Comparison of ENCODE assay signal across 8 cellular contexts in the genomic region with DNA sequence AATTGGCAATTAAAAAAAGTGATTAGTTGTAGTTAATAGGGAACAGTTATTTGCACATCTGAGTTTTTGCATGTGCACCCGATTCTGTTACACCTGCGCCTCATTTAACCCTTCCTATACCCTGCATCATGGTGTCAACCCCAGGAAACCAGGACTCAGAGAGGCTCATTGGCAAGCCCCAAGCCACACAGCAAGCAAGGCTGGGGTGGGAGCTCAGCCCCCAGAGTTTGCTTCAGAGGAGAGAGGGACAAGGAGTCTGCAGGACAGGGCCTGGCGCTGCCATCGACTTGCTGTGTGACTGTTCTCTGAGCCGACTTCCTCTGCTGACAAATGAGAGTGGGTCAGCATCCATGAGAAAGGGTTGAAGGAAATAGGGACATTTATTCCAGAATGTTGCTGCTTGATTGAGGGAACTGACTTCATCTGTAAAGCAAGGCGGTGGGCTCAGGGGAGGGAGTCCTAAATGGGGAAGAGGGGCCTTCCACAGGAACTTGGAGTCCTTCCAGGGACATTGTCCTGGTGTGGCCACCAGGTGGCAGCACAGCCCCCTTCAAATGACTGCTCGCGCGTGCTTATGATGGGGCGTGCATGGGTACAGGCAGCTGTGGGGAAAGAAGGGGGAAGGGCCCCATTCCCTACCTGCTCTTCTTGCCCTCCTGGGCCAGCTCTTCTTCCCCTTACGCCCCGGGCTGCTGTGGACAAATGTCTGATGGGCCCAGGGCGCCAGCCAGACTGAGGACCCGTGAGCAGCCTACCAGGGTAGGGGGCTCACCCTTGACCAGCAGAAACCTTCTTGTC. TPM values are rescaled to one million over a fixed set of nuclear protein-coding genes. Genes with fewer than 3 reads are reported as not detected.
DNase-seq lines count a peak whose midpoint lies in the region; ATAC-seq, FAIRE-seq and TF ChIP-seq lines count a peak whose summit lies in the region.

No MANE protein-coding gene starts in this region.

- TF ChIP-seq EP300 in A549 (IDR thresholded peaks at IDR 0.05) = no peak

- no peaks in the 10 kb centered on the region for H3F3A ChIP-seq in GM23338 (replicated peaks; ENCODE audit: low read depth)

- no peaks in the 10 kb centered on the region for H3K9me2 ChIP-seq in GM23338 (ENCODE audit: insufficient read depth)

- no peak overlapping the region for H3K4me3 ChIP-seq in A549
- H3K4me3 ChIP-seq in GM23338 = 0 out of 2 replicates have a peak overlapping the region, but pooled peaks have one; percentile 38

- TF ChIP-seq RAD21 in A549 (conservative IDR thresholded peaks at IDR 0.05 in 1 of 2, IDR thresholded peaks at IDR 0.05 in 1 of 2) = peak; percentile 88 to 91

- H3K27me3 Mint-ChIP-seq in GM23338 (ENCODE audit: insufficient read depth, low read depth, poor library complexity) = peaks cover 19% of the 10 kb centered on the region
- H3K27me3 Mint-ChIP-seq in activated CD4-positive, alpha-beta T cell treated with anti-CD3 and anti-CD28 coated beads for 36 hours = no peaks in the 10 kb centered on the region

- ATAC-seq in A549 = peak; percentile 55 to 75; a peak in 5 of 6 replicates
- peak; percentile 66 for ATAC-seq in GM23338
- peak; percentile 79 for ATAC-seq in activated CD4-positive, alpha-beta T cell treated with anti-CD3 and anti-CD28 coated beads for 36 hours
- ATAC-seq in left lobe of liver = peak; percentile 82
- no peak for ATAC-seq in HG03196 (IDR thresholded peaks at IDR 0.05; ENCODE audit: unreplicated experiment)

- H2AFZ ChIP-seq in GM23338 = peak overlapping the region; percentile 91

- no peak for TF ChIP-seq POLR2A in A549 (IDR thresholded peaks at IDR 0.05; ENCODE audit: low read length)

- CTCF ChIA-PET in A549 (lab: Yijun Ruan, JAX) = interaction anchor here (0.5 to 18.2 kb wide), 95 partner anchors 9 to 1084 kb away, joined by 3 to 365 read pairs (median 5); a partner anchor contains a TSS
- CTCF ChIA-PET in activated CD4-positive, alpha-beta T cell treated with anti-CD3 and anti-CD28 coated beads for 36 hours (lab: Charles Lee) = interaction anchor here (0.5 to 3.4 kb wide), 19 partner anchors 9 to 1052 kb away, joined by 3 to 58 read pairs (median 3); a partner anchor contains a TSS

- H3K4me2 ChIP-seq in A549 (peak overlapping the region; percentile 26; the same call in 1 of the 3 replicates), GM23338 (peak overlapping the region; percentile 65)

- H4K20me1 ChIP-seq in GM23338 (replicated peaks; ENCODE audit: insufficient read depth) = no peaks in the 10 kb centered on the region

- peak; percentile 96 for TF ChIP-seq CTCF in A549 (IDR thresholded peaks at IDR 0.05)
- peak; percentile 86 to 93 for TF ChIP-seq CTCF in GM23338 (conservative IDR thresholded peaks at IDR 0.05; ENCODE audit: low read depth in 2 of 2)

- no peaks in the 10 kb centered on the region for H3K36me3 Mint-ChIP-seq in GM23338 (ENCODE audit: low read depth)
- no peaks in the 10 kb centered on the region for H3K36me3 Mint-ChIP-seq in activated CD4-positive, alpha-beta T cell treated with anti-CD3 and anti-CD28 coated beads for 36 hours (ENCODE audit: low read depth)

- H3K27ac ChIP-seq in A549 = peak overlapping the region in 1 of 2 experiments; percentile 52; a peak in 1 of 6 replicates
- no peak overlapping the region for H3K27ac ChIP-seq in GM23338 (ENCODE audit: low read depth)

- H3K79me2 ChIP-seq in GM23338 (replicated peaks; ENCODE audit: insufficient read depth) = no peaks in the 10 kb centered on the region

- WGBS in A549 (ENCODE audit: missing lambda C conversion rate) = 35% methylated on average over 14 of the region's 14 CpGs

- H3K9me3 Mint-ChIP-seq in GM23338 = peaks cover 9% of the 10 kb centered on the region; the same call in 2 of the 3 replicates
- H3K9me3 Mint-ChIP-seq in activated CD4-positive, alpha-beta T cell treated with anti-CD3 and anti-CD28 coated beads for 36 hours (ENCODE audit: low read depth) = peaks cover 6% of the 10 kb centered on the region

- H3K36me3 ChIP-seq in GM23338 (ENCODE audit: insufficient read depth) = no peaks in the 10 kb centered on the region

- POLR2A ChIA-PET in A549 (lab: Yijun Ruan, JAX) = interaction anchor here (2.3 kb wide), 1 partner anchor 142 kb away, joined by 16 read pairs; a partner anchor contains a TSS
- POLR2A ChIA-PET in activated CD4-positive, alpha-beta T cell treated with anti-CD3 and anti-CD28 coated beads for 36 hours (lab: Charles Lee) = no interaction called here

- DNase-seq in A549 (ENCODE audit: low read depth in 1 of 2, low spot score in 1 of 2) (peak; percentile 78 to 93), GM23338 (ENCODE audit: low spot score) (peak; percentile 92), NCI-H345 treated with DMSO at 0.1 percent for 48 hours (lab: John Stamatoyannopoulos, UW; ENCODE audit: unreplicated experiment) (peak; percentile 34), cerebellar cortex (ENCODE audit: low spot score) (peak; percentile 73), left lobe of liver (ENCODE audit: low spot score) (peak; percentile 68)
- peak; percentile 87 for DNase-seq in activated CD4-positive, alpha-beta T cell treated with anti-CD3 and anti-CD28 coated beads for 36 hours
- peak; percentile 33 to 66 (median 47) for DNase-seq in stimulated activated CD4-positive, alpha-beta T cell treated with anti-CD3 and anti-CD28 coated beads, TNF-alpha, amount 100 ng/mL, for 1 hour (ENCODE audit: low read depth in 3 of 3, low spot score in 1 of 3)

- H3K27me3 ChIP-seq in GM23338 (ENCODE audit: insufficient read depth) = no peaks in the 10 kb centered on the region

- peak; percentile 59 for FAIRE-seq in A549 (lab: Jason Lieb, UNC)

- intact Hi-C loops in activated CD4-positive, alpha-beta T cell treated with anti-CD3 and anti-CD28 coated beads for 36 hours (cut with DNase I, micrococcal nuclease) = loop anchor here (1.0 to 10.0 kb wide), 5 partner anchors 147 to 670 kb away; no protein-coding TSS in a partner anchor

- peaks cover 11% of the 10 kb centered on the region; the same call in 2 of the 3 replicates for H3K9me3 ChIP-seq in A549

- H3K4me1 Mint-ChIP-seq in GM23338 = peaks cover 11% of the 10 kb centered on the region
- no peaks in the 10 kb centered on the region for H3K4me1 Mint-ChIP-seq in activated CD4-positive, alpha-beta T cell treated with anti-CD3 and anti-CD28 coated beads for 36 hours

- no peak overlapping the region for H3K27ac Mint-ChIP-seq in GM23338
- H3K27ac Mint-ChIP-seq in activated CD4-positive, alpha-beta T cell treated with anti-CD3 and anti-CD28 coated beads for 36 hours = no peak overlapping the region

- peak overlapping the region; percentile 42; the same call in 1 of the 3 replicates for H3K4me3 Mint-ChIP-seq in GM23338
- no peak overlapping the region for H3K4me3 Mint-ChIP-seq in activated CD4-positive, alpha-beta T cell treated with anti-CD3 and anti-CD28 coated beads for 36 hours

- H3K4me1 ChIP-seq in A549 (no peaks in the 10 kb centered on the region), GM23338 (ENCODE audit: insufficient read depth) (peaks cover 5% of the 10 kb centered on the region; the same call in 1 of the 2 replicates)

TF ChIP-seq in A549, 52 proteins besides CTCF, POLR2A, EP300 and RAD21 (continues in another document):
- TF ChIP-seq ZNF302 (CRISPR knock-in tag; IDR thresholded peaks at IDR 0.05) = no peak
- TF ChIP-seq ZFP36 (IDR thresholded peaks at IDR 0.05; ENCODE audit: borderline replicate concordance, partially characterized antibody) = no peak
- TF ChIP-seq, protein P1, sequence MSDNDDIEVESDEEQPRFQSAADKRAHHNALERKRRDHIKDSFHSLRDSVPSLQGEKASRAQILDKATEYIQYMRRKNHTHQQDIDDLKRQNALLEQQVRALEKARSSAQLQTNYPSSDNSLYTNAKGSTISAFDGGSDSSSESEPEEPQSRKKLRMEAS (IDR thresholded peaks at IDR 0.05) = peak; percentile 74
- TF ChIP-seq NPAS2 (CRISPR knock-in tag; IDR thresholded peaks at IDR 0.05; ENCODE audit: borderline replicate concordance) = no peak
- TF ChIP-seq SMC3 (IDR thresholded peaks at IDR 0.05) = peak; percentile 93
- TF ChIP-seq FOSL2 (IDR thresholded peaks at IDR 0.05) = no peak
- TF ChIP-seq FOSL2 (CRISPR knock-in tag; IDR thresholded peaks at IDR 0.05) = peak; percentile 2; the same call in 1 of the 2 replicates
- no peak for TF ChIP-seq PHF8 (IDR thresholded peaks at IDR 0.05; ENCODE audit: borderline replicate concordance, low read depth)

TF ChIP-seq in GM23338, 12 proteins besides CTCF, POLR2A, EP300 and RAD21:
- TF ChIP-seq NANOG (IDR thresholded peaks at IDR 0.05; ENCODE audit: borderline replicate concordance) (no peak), CREB1 (CRISPR knock-in tag; IDR thresholded peaks at IDR 0.05; ENCODE audit: low read depth) (peak; percentile 67)

RNA-seq across cellular contexts. Expression of a gene that starts 51.6 kb away (rescaled TPM):
- polyA plus RNA-seq in A549 (2011; rRNA removed) = 5.3 and 6.5 TPM in 2 replicates
- polyA plus RNA-seq in A549 (2012; cell fraction: cytosol; rRNA removed) = 9.3 and 15.0 TPM in 2 replicates
- polyA plus RNA-seq in A549 (2012; cell fraction: nucleus; rRNA removed) = 12.2 and 16.4 TPM in 2 replicates
- polyA plus RNA-seq in A549 (2017; fragmentation: RNase III; extraction: RNeasy Plus Mini Kit Qiagen cat#74134 plus additional on column Dnase treatment) = 4.2 to 6.3 TPM (median 5.9 TPM) in 3 replicates
- polyA minus RNA-seq in A549 (2011; rRNA and poly(A)+ RNA removed) = 4.5 and 4.7 TPM in 2 replicates
- total RNA-seq in GM23338 (2014; rRNA removed; shearing (Covaris generic)) = 10.6 and 14.7 TPM in 2 replicates
- 6.0 and 6.1 TPM in 2 replicates for polyA plus RNA-seq in GM23338 (2016; fragmentation: Nextera tagmentation; extraction: Ambion mirVana)
- total RNA-seq in activated CD4-positive, alpha-beta T cell treated with anti-CD3 and anti-CD28 coated beads for 36 hours = 1 to 10 TPM; 4.3 to 5.4 TPM
- total RNA-seq in left lobe of liver = 1.6 TPM

Comparison
In these comparisons a context has a peak if more than half of its experiments do, and no peak if none do; other contexts are left out.
1. DNase-seq: peak in every context shown above with its lines; median percentile 92 in GM23338; 87 in activated CD4-positive, alpha-beta T cell treated with anti-CD3 and anti-CD28 coated beads for 36 hours; 86 in A549; 73 in cerebellar cortex; 68 in left lobe of liver; 47 in stimulated activated CD4-positive, alpha-beta T cell treated with anti-CD3 and anti-CD28 coated beads, TNF-alpha, amount 100 ng/mL, for 1 hour; 34 in NCI-H345 treated with DMSO at 0.1 percent for 48 hours.